ENCODE assay signal across 2 cellular contexts in the genomic region with DNA sequence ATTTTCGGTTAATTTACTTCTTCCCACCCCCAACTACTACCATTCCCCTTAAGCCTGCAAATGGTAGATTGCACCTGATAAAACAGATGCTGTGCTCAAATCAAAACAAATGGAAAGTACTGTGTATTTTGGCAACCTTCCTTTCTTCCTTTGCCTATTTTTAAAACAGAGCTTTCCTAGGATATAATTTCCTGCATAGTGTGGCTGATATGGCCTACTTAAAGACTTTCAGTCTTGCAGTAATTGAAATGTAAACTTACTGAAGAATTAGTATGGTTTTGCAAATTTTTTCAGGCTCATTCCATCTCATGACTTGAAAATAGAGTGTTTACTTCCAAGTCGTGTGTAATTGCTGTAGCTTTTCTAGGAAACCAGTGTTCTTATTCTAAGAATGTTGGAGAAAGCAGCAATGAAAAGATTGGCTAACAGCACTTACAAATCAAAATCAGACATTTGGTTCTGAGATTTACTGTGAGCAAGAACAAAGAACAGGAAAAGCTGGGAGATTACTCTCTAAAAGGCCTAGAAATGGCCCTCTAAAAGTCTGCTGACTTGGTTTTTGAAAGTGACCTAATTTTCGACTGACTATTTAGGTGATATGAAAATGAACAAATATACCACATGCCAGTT.
TF ChIP-seq lines count a peak whose summit lies in the region.

No MANE protein-coding gene starts in this region.

TF ChIP-seq in liver, 16 proteins besides CTCF, POLR2A, EP300 and RAD21:
- TF ChIP-seq, protein P1, sequence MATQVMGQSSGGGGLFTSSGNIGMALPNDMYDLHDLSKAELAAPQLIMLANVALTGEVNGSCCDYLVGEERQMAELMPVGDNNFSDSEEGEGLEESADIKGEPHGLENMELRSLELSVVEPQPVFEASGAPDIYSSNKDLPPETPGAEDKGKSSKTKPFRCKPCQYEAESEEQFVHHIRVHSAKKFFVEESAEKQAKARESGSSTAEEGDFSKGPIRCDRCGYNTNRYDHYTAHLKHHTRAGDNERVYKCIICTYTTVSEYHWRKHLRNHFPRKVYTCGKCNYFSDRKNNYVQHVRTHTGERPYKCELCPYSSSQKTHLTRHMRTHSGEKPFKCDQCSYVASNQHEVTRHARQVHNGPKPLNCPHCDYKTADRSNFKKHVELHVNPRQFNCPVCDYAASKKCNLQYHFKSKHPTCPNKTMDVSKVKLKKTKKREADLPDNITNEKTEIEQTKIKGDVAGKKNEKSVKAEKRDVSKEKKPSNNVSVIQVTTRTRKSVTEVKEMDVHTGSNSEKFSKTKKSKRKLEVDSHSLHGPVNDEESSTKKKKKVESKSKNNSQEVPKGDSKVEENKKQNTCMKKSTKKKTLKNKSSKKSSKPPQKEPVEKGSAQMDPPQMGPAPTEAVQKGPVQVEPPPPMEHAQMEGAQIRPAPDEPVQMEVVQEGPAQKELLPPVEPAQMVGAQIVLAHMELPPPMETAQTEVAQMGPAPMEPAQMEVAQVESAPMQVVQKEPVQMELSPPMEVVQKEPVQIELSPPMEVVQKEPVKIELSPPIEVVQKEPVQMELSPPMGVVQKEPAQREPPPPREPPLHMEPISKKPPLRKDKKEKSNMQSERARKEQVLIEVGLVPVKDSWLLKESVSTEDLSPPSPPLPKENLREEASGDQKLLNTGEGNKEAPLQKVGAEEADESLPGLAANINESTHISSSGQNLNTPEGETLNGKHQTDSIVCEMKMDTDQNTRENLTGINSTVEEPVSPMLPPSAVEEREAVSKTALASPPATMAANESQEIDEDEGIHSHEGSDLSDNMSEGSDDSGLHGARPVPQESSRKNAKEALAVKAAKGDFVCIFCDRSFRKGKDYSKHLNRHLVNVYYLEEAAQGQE (IDR thresholded peaks at IDR 0.05) = no peak
- TF ChIP-seq ATF3 (IDR thresholded peaks at IDR 0.05) (no peak), HNF4A (conservative IDR thresholded peaks at IDR 0.05) (peak in 1 of 2 donors; percentile 15), JUND (IDR thresholded peaks at IDR 0.05) (no peak), YY1 (IDR thresholded peaks at IDR 0.05) (peak; percentile 51), GABPA (IDR thresholded peaks at IDR 0.05 in 1 of 2, conservative IDR thresholded peaks at IDR 0.05 in 1 of 2) (no peak), FOXA2 (IDR thresholded peaks at IDR 0.05) (no peak), MAX (IDR thresholded peaks at IDR 0.05) (no peak), TAF1 (conservative IDR thresholded peaks at IDR 0.05) (no peak), ZBTB33 (IDR thresholded peaks at IDR 0.05) (no peak)
TF ChIP-seq in liver: peak in this region for 2.

TF ChIP-seq in HepG2, 621 proteins besides CTCF, POLR2A, EP300 and RAD21 (continued from another document):
- no peak for TF ChIP-seq IRF9 (CRISPR knock-in tag; IDR thresholded peaks at IDR 0.05; ENCODE audit: borderline replicate concordance)
- TF ChIP-seq ZNF431 (CRISPR knock-in tag; IDR thresholded peaks at IDR 0.05; ENCODE audit: borderline replicate concordance, low read depth) = no peak
- no peak for TF ChIP-seq KAT2B (IDR thresholded peaks at IDR 0.05; ENCODE audit: borderline replicate concordance, low read depth, low read length)
- no peak for TF ChIP-seq MAF1 (CRISPR knock-in tag; IDR thresholded peaks at IDR 0.05; ENCODE audit: borderline replicate concordance)
- no peak for TF ChIP-seq ZNF761 (CRISPR knock-in tag; conservative IDR thresholded peaks at IDR 0.05)
- TF ChIP-seq TRAFD1 (CRISPR knock-in tag; IDR thresholded peaks at IDR 0.05; ENCODE audit: borderline replicate concordance) = no peak
- no peak for TF ChIP-seq ZSCAN20 (CRISPR knock-in tag; IDR thresholded peaks at IDR 0.05; ENCODE audit: borderline replicate concordance)
- TF ChIP-seq NR2F6 (IDR thresholded peaks at IDR 0.05) = no peak
- TF ChIP-seq NR2F6 (CRISPR knock-in tag; IDR thresholded peaks at IDR 0.05) = no peak
- TF ChIP-seq NFE2 (CRISPR knock-in tag; IDR thresholded peaks at IDR 0.05) = no peak
- no peak for TF ChIP-seq ZNF569 (CRISPR knock-in tag; IDR thresholded peaks at IDR 0.05; ENCODE audit: borderline replicate concordance)
- TF ChIP-seq JDP2 (CRISPR knock-in tag; IDR thresholded peaks at IDR 0.05; ENCODE audit: borderline replicate concordance) = no peak
- TF ChIP-seq ZBTB4 (CRISPR knock-in tag; IDR thresholded peaks at IDR 0.05; ENCODE audit: borderline replicate concordance) = no peak
- no peak for TF ChIP-seq MEIS1 (CRISPR knock-in tag; IDR thresholded peaks at IDR 0.05; ENCODE audit: borderline replicate concordance)
- no peak for TF ChIP-seq ZMYM3 (CRISPR knock-in tag; IDR thresholded peaks at IDR 0.05)
- TF ChIP-seq ZKSCAN5 (CRISPR knock-in tag; IDR thresholded peaks at IDR 0.05) = no peak
- no peak for TF ChIP-seq ARNT2 (CRISPR knock-in tag; IDR thresholded peaks at IDR 0.05; ENCODE audit: low read depth)
- no peak for TF ChIP-seq REXO4 (CRISPR knock-in tag; IDR thresholded peaks at IDR 0.05; ENCODE audit: borderline replicate concordance)
- TF ChIP-seq ZNF282 (IDR thresholded peaks at IDR 0.05; ENCODE audit: partially characterized antibody) = no peak
- no peak for TF ChIP-seq ZNF34 (CRISPR knock-in tag; IDR thresholded peaks at IDR 0.05; ENCODE audit: borderline replicate concordance)
